10 cellular contexts compared by ENCODE assay signal in the genomic region with DNA sequence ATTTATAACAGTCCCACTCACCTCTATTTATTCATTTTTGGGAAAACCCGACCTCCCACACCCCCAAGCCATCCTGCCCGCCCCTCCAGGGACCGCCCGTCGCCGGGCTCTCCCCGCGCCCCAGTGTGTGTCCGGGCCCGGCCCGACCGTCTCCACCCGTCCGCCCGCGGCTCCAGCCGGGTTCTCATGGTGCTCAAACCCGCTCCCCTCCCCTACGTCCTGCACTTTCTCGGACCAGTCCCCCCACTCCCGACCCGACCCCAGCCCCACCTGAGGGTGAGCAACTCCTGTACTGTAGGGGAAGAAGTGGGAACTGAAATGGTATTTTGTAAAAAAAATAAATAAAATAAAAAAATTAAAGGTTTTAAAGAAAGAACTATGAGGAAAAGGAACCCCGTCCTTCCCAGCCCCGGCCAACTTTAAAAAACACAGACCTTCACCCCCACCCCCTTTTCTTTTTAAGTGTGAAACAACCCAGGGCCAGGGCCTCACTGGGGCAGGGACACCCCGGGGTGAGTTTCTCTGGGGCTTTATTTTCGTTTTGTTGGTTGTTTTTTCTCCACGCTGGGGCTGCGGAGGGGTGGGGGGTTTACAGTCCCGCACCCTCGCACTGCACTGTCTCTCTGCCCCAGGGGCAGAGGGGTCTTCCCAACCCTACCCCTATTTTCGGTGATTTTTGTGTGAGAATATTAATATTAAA. TPM values are rescaled to one million over a fixed set of nuclear protein-coding genes. Genes with fewer than 3 reads are reported as not detected.
DNase-seq lines count a peak whose midpoint lies in the region; ATAC-seq and TF ChIP-seq lines count a peak whose summit lies in the region.
"Had no signal": no experiment of that assay in that cellular context is flagged by ENCODE, and none has a peak within 500 bp of the region (broad histone marks: within the 10 kb centered on the region; RNA-seq: fewer than 3 reads in every experiment).

No MANE protein-coding gene starts in this region.

- no peak for TF ChIP-seq POLR2A in tibial nerve (IDR thresholded peaks at IDR 0.05)

- no peak for ATAC-seq in central memory CD8-positive, alpha-beta T cell (replicated peaks; ENCODE audit: extremely low read depth, poor library complexity, severe bottlenecking)
- ATAC-seq: left lung had no signal

- H3K27ac Mint-ChIP-seq in central memory CD8-positive, alpha-beta T cell (ENCODE audit: low read depth): peak overlapping the region; percentile 46
- no peak overlapping the region for H3K27ac Mint-ChIP-seq in nephron progenitor cell
- H3K27ac Mint-ChIP-seq in T-helper 2 cell treated with Interferon-gamma antibody and Interleukin-4, amounts not matched to agents 5 μg/mL and 100 μg/mL, for 36 hours: no peak overlapping the region

- H3K4me1 ChIP-seq in HUES6 (ENCODE audit: control insufficient read depth, insufficient read depth, low read length): peaks cover 28% of the 10 kb centered on the region
- peaks cover 0 to 48% (median 32%) of the 10 kb centered on the region in 4 donors for H3K4me1 ChIP-seq in tibial nerve

- H3K36me3 ChIP-seq in HUES6 (ENCODE audit: control insufficient read depth, insufficient read depth, low read length) (peaks cover 22% of the 10 kb centered on the region; the same call in 1 of the 2 replicates), tibial nerve (peaks cover 0 to 43% (median 19%) of the 10 kb centered on the region in 3 donors)

- H3K27ac ChIP-seq in HUES6 (ENCODE audit: low read depth, low read length): no peak overlapping the region
- H3K27ac ChIP-seq in tibial nerve: peak overlapping the region in 2 of 4 donors; percentile 89 to 96

- H3K4me3 Mint-ChIP-seq in central memory CD8-positive, alpha-beta T cell: peak overlapping the region; percentile 20
- peak overlapping the region; percentile 77 for H3K4me3 Mint-ChIP-seq in nephron progenitor cell
- no peak overlapping the region for H3K4me3 Mint-ChIP-seq in T-helper 2 cell treated with Interferon-gamma antibody and Interleukin-4, amounts not matched to agents 5 μg/mL and 100 μg/mL, for 36 hours

- H3K27me3 Mint-ChIP-seq in central memory CD8-positive, alpha-beta T cell: no peaks in the 10 kb centered on the region
- H3K27me3 Mint-ChIP-seq in nephron progenitor cell (ENCODE audit: low read depth, poor library complexity): peaks cover 16% of the 10 kb centered on the region
- no peaks in the 10 kb centered on the region for H3K27me3 Mint-ChIP-seq in T-helper 2 cell treated with Interferon-gamma antibody and Interleukin-4, amounts not matched to agents 5 μg/mL and 100 μg/mL, for 36 hours (ENCODE audit: low read depth)

- H3K9me3 ChIP-seq in HUES6 (ENCODE audit: control insufficient read depth, insufficient read depth, low read depth, low read length): no peaks in the 10 kb centered on the region
- H3K9me3 ChIP-seq in tibial nerve: no peaks in the 10 kb centered on the region
- H3K9me3 ChIP-seq: left lung had no signal

- H3K36me3 Mint-ChIP-seq in central memory CD8-positive, alpha-beta T cell (ENCODE audit: insufficient read depth): peaks cover 34% of the 10 kb centered on the region
- peaks cover 39% of the 10 kb centered on the region for H3K36me3 Mint-ChIP-seq in nephron progenitor cell (ENCODE audit: low read depth)
- peaks cover 13% of the 10 kb centered on the region for H3K36me3 Mint-ChIP-seq in T-helper 2 cell treated with Interferon-gamma antibody and Interleukin-4, amounts not matched to agents 5 μg/mL and 100 μg/mL, for 36 hours (ENCODE audit: low read depth)

- DNase-seq in central memory CD8-positive, alpha-beta T cell (ENCODE audit: low spot score in 2 of 2): no peak
- DNase-seq in nephron progenitor cell: peak; percentile 42
- DNase-seq in NCI-H82 (lab: John Stamatoyannopoulos, UW): no peak
- no peak for DNase-seq in T-helper 2 cell treated with Interferon-gamma antibody and Interleukin-4, amounts not matched to agents 5 μg/mL and 100 μg/mL, for 36 hours (ENCODE audit: low spot score)
- no peak for DNase-seq in tibial nerve (ENCODE audit: low spot score in 2 of 2)
- DNase-seq: Calu3, erythroblast had no signal

- peaks cover 11% of the 10 kb centered on the region for H3K4me1 Mint-ChIP-seq in central memory CD8-positive, alpha-beta T cell
- peaks cover 17% of the 10 kb centered on the region for H3K4me1 Mint-ChIP-seq in nephron progenitor cell
- peaks cover 23% of the 10 kb centered on the region for H3K4me1 Mint-ChIP-seq in T-helper 2 cell treated with Interferon-gamma antibody and Interleukin-4, amounts not matched to agents 5 μg/mL and 100 μg/mL, for 36 hours (ENCODE audit: low read depth)

- 73 to 74% methylated on average over 31 of the region's 31 CpGs for WGBS in tibial nerve, 2 donors

- TF ChIP-seq CTCF in nephron progenitor cell (IDR thresholded peaks at IDR 0.05) (no peak), tibial nerve (IDR thresholded peaks at IDR 0.05) (no peak)

- H3K4me3 ChIP-seq in HUES6 (ENCODE audit: low read depth, low read length) (peak overlapping the region; percentile 79), tibial nerve (peak overlapping the region in 1 of 4 donors; percentile 67)

- H3K27me3 ChIP-seq in HUES6 (ENCODE audit: control insufficient read depth, insufficient read depth, low read length): peaks cover 47% of the 10 kb centered on the region
- no peaks in the 10 kb centered on the region for H3K27me3 ChIP-seq in tibial nerve
- H3K27me3 ChIP-seq: left lung had no signal

- no peak for TF ChIP-seq EP300 in tibial nerve (IDR thresholded peaks at IDR 0.05)

- no peak overlapping the region for H3K9ac ChIP-seq in HUES6 (ENCODE audit: low read length)

- H3K9me3 Mint-ChIP-seq in central memory CD8-positive, alpha-beta T cell: no peaks in the 10 kb centered on the region
- no peaks in the 10 kb centered on the region for H3K9me3 Mint-ChIP-seq in nephron progenitor cell
- no peaks in the 10 kb centered on the region for H3K9me3 Mint-ChIP-seq in T-helper 2 cell treated with Interferon-gamma antibody and Interleukin-4, amounts not matched to agents 5 μg/mL and 100 μg/mL, for 36 hours

RNA-seq across cellular contexts. Expression of a gene that starts 0.6 kb away (rescaled TPM):
- 10 to 100 TPM in 3 of 4 donors, 1 to 10 TPM in 1; 9.2 to 41.7 (median 25.6) TPM for total RNA-seq in tibial nerve
- total RNA-seq: H4 had no signal

RNA-seq across cellular contexts. Expression of a gene that starts 3.1 kb away (rescaled TPM):
- total RNA-seq in tibial nerve: 100 to 1,000 TPM; 104 to 198 (median 167) TPM

RNA-seq across cellular contexts. Expression of a gene that starts 3.6 kb away (rescaled TPM):
- 10 to 100 TPM in 2 of 4 donors, 1 to 10 TPM in 2; 9.4 to 13.6 (median 11.1) TPM for total RNA-seq in tibial nerve

RNA-seq across cellular contexts. Expression of a gene that starts 20.2 kb away (rescaled TPM):
- total RNA-seq in tibial nerve: 10 to 100 TPM in 2 of 4 donors, 1 to 10 TPM in 2; 7.5 to 10.8 (median 9.7) TPM

RNA-seq across cellular contexts. Expression of a gene that starts 34.4 kb away (rescaled TPM):
- 100 to 1,000 TPM in 3 of 4 donors, 10 to 100 TPM in 1; 80.4 to 202 (median 125) TPM for total RNA-seq in tibial nerve
